ENCODE assay signal across 23 cellular contexts in the genomic region with DNA sequence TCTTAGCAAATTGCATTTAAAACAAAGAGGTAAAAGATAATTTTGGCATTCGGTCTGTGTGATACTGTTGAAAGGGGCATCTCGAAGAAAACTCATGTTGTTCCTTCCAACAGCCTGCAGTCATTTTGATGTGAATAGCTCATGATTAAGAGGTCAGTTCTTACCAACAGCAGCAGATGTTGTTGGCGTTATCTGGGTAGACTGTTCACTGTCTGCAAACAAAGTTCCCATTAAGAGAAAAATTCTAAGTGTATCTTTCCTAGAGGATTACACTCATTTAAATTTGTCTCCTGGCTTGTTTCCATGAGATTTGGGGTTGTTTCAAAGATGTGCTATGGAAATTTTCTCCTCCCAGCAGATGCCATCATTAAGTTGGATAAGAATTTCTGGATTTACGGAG.
"Had no signal": no experiment of that assay in that cellular context is flagged by ENCODE, and none has a peak within 500 bp of the region (broad histone marks: within the 10 kb centered on the region; RNA-seq: fewer than 3 reads in every experiment).

No MANE protein-coding gene starts in this region.

- ATAC-seq: activated T-cell treated with anti-CD3 and anti-CD28 coated beads, Interleukin-2, amount 50 U/mL, for 4 hours had no signal

- DNase-seq: activated B cell treated with CpG ODN at 0.5 μM for 24 hours; activated CD4-positive, alpha-beta memory T cell treated with anti-CD3 and anti-CD28 coated beads for 36 hours; activated CD4-positive, alpha-beta T cell treated with anti-CD3 and anti-CD28 coated beads for 1 hour; activated CD4-positive, alpha-beta T cell treated with anti-CD3 and anti-CD28 coated beads, Interleukin-2, amount 10 ng/mL, durations not matched to agents 24 days and 14 days; activated CD8-positive, alpha-beta memory T cell treated with anti-CD3 and anti-CD28 coated beads for 24 hours; activated effector memory CD4-positive, alpha-beta T cell treated with anti-CD3 and anti-CD28 coated beads, Interleukin-2, amount 50 U/mL, for 16 hours; activated naive CD4-positive, alpha-beta T cell treated with Interleukin-2 at 50 U/mL for 16 hours; activated T-cell treated with anti-CD3 and anti-CD28 coated beads, Interleukin-2, amount 50 U/mL, for 4 hours; amygdala; KG1; NCI-H1092 treated with DMSO at 0.1 percent for 48 hours; NCI-H1417 treated with DMSO at 0.1 percent for 48 hours; NCI-H1694; NCI-H2029; NCI-H2107; NCI-H510A treated with DMSO at 0.1 percent for 48 hours; NCI-H774; NK-92 treated with Interleukin-12 subunit alpha and Interleukin-12 subunit beta, amount 100 ng/mL, for 24 hours; OCI-M1; Peyer's patch; Right ventricle myocardium superior; SJCRH30; T-helper 9 cell had no signal
